In the genomic region with DNA sequence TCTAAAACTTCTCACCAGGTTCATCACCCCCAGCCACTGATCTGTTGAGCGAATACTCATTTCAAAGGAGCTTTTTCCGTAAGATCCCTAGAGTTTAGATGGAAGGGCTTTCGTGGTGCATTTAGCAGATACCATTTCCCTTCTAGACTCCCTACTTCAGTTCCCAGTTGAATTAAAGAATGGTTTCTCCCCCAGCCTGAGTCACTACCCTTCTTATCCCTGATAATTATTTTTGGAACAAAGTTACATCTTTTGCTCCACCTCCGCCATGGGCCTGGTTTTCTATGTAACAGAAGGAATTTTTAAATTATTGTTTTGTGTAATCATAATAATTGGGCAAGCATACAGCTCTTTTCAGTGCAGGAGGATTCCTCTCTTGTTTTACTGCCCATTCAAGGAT, we compare ENCODE assay signal across 14 cellular contexts.
"Had no signal": no experiment of that assay in that cellular context is flagged by ENCODE, and none has a peak within 500 bp of the region (broad histone marks: within the 10 kb centered on the region; RNA-seq: fewer than 3 reads in every experiment).

No MANE protein-coding gene starts in this region.

- H3K27me3 ChIP-seq: right atrium auricular region had no signal

- H3K27me3 Mint-ChIP-seq: activated naive CD8-positive, alpha-beta T cell treated with anti-CD3 and anti-CD28 coated beads, Interleukin-2, amount 10 ng/mL, durations not matched to agents 7 days and 5 days; memory B cell; T-helper 17 cell had no signal

- H3K27ac Mint-ChIP-seq: activated naive CD8-positive, alpha-beta T cell treated with anti-CD3 and anti-CD28 coated beads, Interleukin-2, amount 10 ng/mL, durations not matched to agents 7 days and 5 days; memory B cell; T-helper 17 cell had no signal

- H3K4me3 Mint-ChIP-seq: activated naive CD8-positive, alpha-beta T cell treated with anti-CD3 and anti-CD28 coated beads, Interleukin-2, amount 10 ng/mL, durations not matched to agents 7 days and 5 days; memory B cell; natural killer cell; T-helper 17 cell had no signal

- DNase-seq: activated CD4-positive, alpha-beta T cell treated with anti-CD3 and anti-CD28 coated beads for 48 hours; activated CD8-positive, alpha-beta memory T cell treated with anti-CD3 and anti-CD28 coated beads, Interleukin-2, amount 50 U/mL, for 48 hours; activated naive CD8-positive, alpha-beta T cell treated with anti-CD3 and anti-CD28 coated beads, Interleukin-2, amount 10 ng/mL, durations not matched to agents 7 days and 5 days; aorta; hippocampal formation; left ventricle myocardium inferior; natural killer cell; small intestine; stimulated activated CD4-positive, alpha-beta T cell treated with anti-CD3 and anti-CD28 coated beads, Interleukin-4, amount 100 ng/mL, for 24 hours; stimulated activated naive CD4-positive, alpha-beta T cell; T-helper 17 cell; trophoblast cell had no signal

- H3K9me3 ChIP-seq: left ventricle myocardium inferior, right atrium auricular region had no signal

- H3K4me3 ChIP-seq: left ventricle myocardium inferior, right atrium auricular region had no signal

- H3K9me3 Mint-ChIP-seq: activated naive CD8-positive, alpha-beta T cell treated with anti-CD3 and anti-CD28 coated beads, Interleukin-2, amount 10 ng/mL, durations not matched to agents 7 days and 5 days; memory B cell had no signal

- ATAC-seq: natural killer cell, T-helper 17 cell had no signal

- H3K27ac ChIP-seq: left ventricle myocardium inferior, right atrium auricular region had no signal
